Comparison of ENCODE assay signal across 12 cellular contexts in genomic region chr18:48589797-48590519, GRCh38. TPM values are rescaled to one million over a fixed set of nuclear protein-coding genes. Genes with fewer than 3 reads are reported as not detected.
DNase-seq lines count a peak whose midpoint lies in the region; ATAC-seq lines count a peak whose summit lies in the region.
"Had no signal": no experiment of that assay in that cellular context is flagged by ENCODE, and none has a peak within 500 bp of the region (broad histone marks: within the 10 kb centered on the region; RNA-seq: fewer than 3 reads in every experiment).

No MANE protein-coding gene starts in this region.

- peak overlapping the region; percentile 79 for H3K27ac ChIP-seq in angular gyrus (ENCODE audit: low read depth, low read length)

- intact Hi-C loops in posterior vena cava (cut with DNase I), result loop anchor here in 1 of 2 donors (5.0 kb wide), 1 partner anchor 43 kb away; no protein-coding TSS in a partner anchor

- ATAC-seq in GM21390 (IDR thresholded peaks at IDR 0.05; ENCODE audit: unreplicated experiment), result no peak

- peak; percentile 90 for DNase-seq in Ammon's horn (ENCODE audit: low spot score)
- DNase-seq in hepatic stellate cell (ENCODE audit: low spot score), result peak; percentile 36
- DNase-seq in posterior vena cava (ENCODE audit: low spot score), result peak; percentile 87
- no peak for DNase-seq in NCI-H526 treated with DMSO at 0.1 percent for 48 hours (lab: John Stamatoyannopoulos, UW)
- no peak for DNase-seq in activated CD4-positive, alpha-beta T cell treated with anti-CD3 and anti-CD28 coated beads for 48 hours
- no peak for DNase-seq in activated CD4-positive, alpha-beta T cell treated with anti-CD3 and anti-CD28 coated beads, Interleukin-2, amount 50 U/mL, for 48 hours
- DNase-seq: activated B cell treated with CpG ODN at 0.5 μM for 24 hours; activated gamma-delta T cell; effector memory CD4-positive, alpha-beta T cell; NCI-H1930 had no signal

RNA-seq across cellular contexts. Expression of gene CTIF, which starts 51.1 kb away (rescaled TPM):
- total RNA-seq in posterior vena cava, result 100 to 1,000 TPM in 1 of 2 donors, 10 to 100 TPM in 1; 87.8 to 116 TPM

Comparison
In these comparisons a context has a peak if more than half of its experiments do, and no peak if none do; other contexts are left out.
1. DNase-seq: peak in Ammon's horn (single experiment), hepatic stellate cell (single experiment) and posterior vena cava (single experiment); none in NCI-H526 treated with DMSO at 0.1 percent for 48 hours (single experiment), activated CD4-positive, alpha-beta T cell treated with anti-CD3 and anti-CD28 coated beads for 48 hours (single experiment) and activated CD4-positive, alpha-beta T cell treated with anti-CD3 and anti-CD28 coated beads, Interleukin-2, amount 50 U/mL, for 48 hours (0 of 2).